In the genomic region with DNA sequence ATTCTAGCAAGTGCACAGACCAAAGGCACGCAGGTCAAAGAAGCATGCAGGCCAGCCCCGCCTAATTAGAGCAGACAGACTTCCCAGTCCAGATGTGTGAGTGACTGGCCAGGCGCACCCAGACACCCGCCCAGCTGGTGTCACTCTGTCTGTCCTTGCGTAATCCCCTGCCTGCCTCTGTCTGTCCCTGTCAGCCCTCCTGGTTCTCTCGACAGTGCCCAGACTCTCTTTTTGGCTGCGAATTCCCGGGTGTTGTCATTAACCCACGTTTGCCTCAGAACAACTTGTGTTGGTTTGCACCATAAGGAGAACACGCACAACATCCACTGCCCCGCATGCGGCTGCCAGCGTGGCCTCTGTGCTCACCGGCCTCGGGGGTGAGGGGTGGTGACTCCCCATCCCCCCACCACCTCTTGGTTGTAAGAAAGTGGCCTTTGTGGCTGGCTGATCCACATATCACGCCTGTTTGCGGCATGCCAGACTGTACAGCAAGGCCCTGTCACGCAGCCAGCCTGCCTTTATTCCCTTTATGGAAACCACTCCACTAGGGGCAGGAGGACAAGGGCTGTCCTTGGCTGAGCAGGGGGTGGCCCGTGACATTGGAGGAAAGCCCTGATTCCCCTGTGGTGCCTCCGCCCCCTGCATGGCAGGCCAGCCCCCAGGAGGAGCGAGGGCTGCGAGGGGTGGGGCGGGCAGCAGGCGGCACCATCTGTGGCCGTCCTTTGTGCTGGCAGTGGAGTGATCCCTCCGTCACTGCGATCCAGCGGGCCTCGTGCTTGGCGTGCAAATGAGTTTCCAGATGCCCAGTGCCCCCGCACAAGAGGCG, we compare ENCODE assay signal across 8 cellular contexts.
A peak's percentile ranks its signal among the peaks of the same experiment; 100 is the strongest.
DNase-seq lines count a peak whose midpoint lies in the region; ATAC-seq and TF ChIP-seq lines count a peak whose summit lies in the region.

No MANE protein-coding gene starts in this region.

- peaks cover 88% of the 10 kb centered on the region for H3K4me1 ChIP-seq in left ventricle myocardium inferior
- peaks cover 0 to 86% (median 71%) of the 10 kb centered on the region in 4 donors for H3K4me1 ChIP-seq in sigmoid colon

- H3K27me3 ChIP-seq in left ventricle myocardium inferior (ENCODE audit: low read depth) (no peaks in the 10 kb centered on the region), sigmoid colon (no peaks in the 10 kb centered on the region)

- peaks cover 18% of the 10 kb centered on the region for H3K36me3 ChIP-seq in left ventricle myocardium inferior
- peaks cover 12 to 20% (median 14%) of the 10 kb centered on the region in 4 donors for H3K36me3 ChIP-seq in sigmoid colon

- TF ChIP-seq CTCF in left ventricle myocardium inferior (IDR thresholded peaks at IDR 0.05; ENCODE audit: borderline replicate concordance) (peak; percentile 45), sigmoid colon (IDR thresholded peaks at IDR 0.05) (peak in 3 of 4 experiments; percentile 27 to 44 (median 38))

- H3K9me3 ChIP-seq in left ventricle myocardium inferior (replicated peaks) (no peaks in the 10 kb centered on the region), sigmoid colon (no peaks in the 10 kb centered on the region)

- peak; percentile 77 to 97 (median 90) for TF ChIP-seq EP300 in sigmoid colon (IDR thresholded peaks at IDR 0.05)

- intact Hi-C loops in left ventricle myocardium inferior (cut with micrococcal nuclease) (loop anchor here (10.0 kb wide), 1 partner anchor 50 kb away; no protein-coding TSS in a partner anchor), sigmoid colon (cut with DNase I) (loop anchor here (1.0 to 5.0 kb wide), 2 partner anchors 51 to 173 kb away; partner anchors contain the start of gene ZCCHC24)

- DNase-seq in GM04504 (ENCODE audit: low read depth) (peak; percentile 56), left ventricle myocardium inferior (peak; percentile 89), sigmoid colon (peak; percentile 98), NAMALWA (ENCODE audit: low spot score) (no peak), iPS-NIHi11 (ENCODE audit: low spot score) (no peak), NCI-H146 treated with DMSO at 0.1 percent for 48 hours (lab: John Stamatoyannopoulos, UW; ENCODE audit: unreplicated experiment) (no peak)

- ATAC-seq in GM18870 (IDR thresholded peaks at IDR 0.05; ENCODE audit: unreplicated experiment) = no peak

- WGBS in sigmoid colon, 2 donors = 77 to 82% methylated on average over 32 of the region's 32 CpGs

- H3K4me3 ChIP-seq in left ventricle myocardium inferior = peak overlapping the region; percentile 35
- H3K4me3 ChIP-seq in sigmoid colon = no peak overlapping the region

- peak overlapping the region; percentile 88 for H3K27ac ChIP-seq in angular gyrus (ENCODE audit: low read depth, low read length)
- H3K27ac ChIP-seq in left ventricle myocardium inferior (replicated peaks) = peak overlapping the region; percentile 93
- H3K27ac ChIP-seq in sigmoid colon = peak overlapping the region; percentile 71 to 96 (median 90)

- no peak for TF ChIP-seq POLR2A in sigmoid colon (IDR thresholded peaks at IDR 0.05)

Comparison
In these comparisons a context has a peak if more than half of its experiments do, and no peak if none do; other contexts are left out.
1. DNase-seq: peak in GM04504 (single experiment), left ventricle myocardium inferior (single experiment) and sigmoid colon (single experiment); none in NAMALWA (single experiment), iPS-NIHi11 (single experiment) and NCI-H146 treated with DMSO at 0.1 percent for 48 hours (single experiment).
2. Peak in every context shown above with its lines, with median percentiles within 50 percentile points of each other: H3K27ac ChIP-seq.